Comparison of ENCODE assay signal across 11 cellular contexts in genomic region chr17:59623151-59623550, GRCh38. TPM values are rescaled to one million over a fixed set of nuclear protein-coding genes. Genes with fewer than 3 reads are reported as not detected.
A peak's percentile ranks its signal among the peaks of the same experiment; 100 is the strongest.
DNase-seq lines count a peak whose midpoint lies in the region; ATAC-seq, FAIRE-seq and TF ChIP-seq lines count a peak whose summit lies in the region.
"Had no signal": no experiment of that assay in that cellular context is flagged by ENCODE, and none has a peak within 500 bp of the region (broad histone marks: within the 10 kb centered on the region; RNA-seq: fewer than 3 reads in every experiment).

No MANE protein-coding gene starts in this region.

- peaks cover 14% of the 10 kb centered on the region for H3K36me3 ChIP-seq in OCI-LY3 (replicated peaks; ENCODE audit: low read depth, low read length)
- peaks cover 0 to 2% of the 10 kb centered on the region in 2 experiments for H3K36me3 ChIP-seq in endothelial cell of umbilical vein (ENCODE audit: control insufficient read depth in 2 of 2, extremely low read depth in 1 of 2, insufficient read depth in 2 of 2, low read length in 2 of 2)
- H3K36me3 ChIP-seq: vagina had no signal

- no TSS peak for BruUV-seq in endothelial cell of umbilical vein (replicated peaks; lab: Mats Ljungman, UMichigan)

- H3K4me2 ChIP-seq in OCI-LY3 (ENCODE audit: low read length) (peak overlapping the region; percentile 87), endothelial cell of umbilical vein (ENCODE audit: insufficient read depth, low read length) (peak overlapping the region; percentile 97)

- H3K4me3 ChIP-seq in GM12864 (ENCODE audit: low read depth, low read length): peak overlapping the region; percentile 42; the same call in 1 of the 2 replicates
- H3K4me3 ChIP-seq in OCI-LY3 (ENCODE audit: low read length): no peak overlapping the region
- peak overlapping the region in 2 of 3 experiments; percentile 16 to 62 for H3K4me3 ChIP-seq in endothelial cell of umbilical vein (replicated peaks in 1 of 3; ENCODE audit: insufficient read depth in 1 of 3, low read depth in 1 of 3, low read length in 3 of 3)
- H3K4me3 ChIP-seq in retinal pigment epithelial cell (ENCODE audit: low read length): peak overlapping the region; percentile 95

- no peak for TF ChIP-seq POLR2A in endothelial cell of umbilical vein (IDR thresholded peaks at IDR 0.05; ENCODE audit: low read depth, low read length)

- no peaks in the 10 kb centered on the region for H3K9me1 ChIP-seq in endothelial cell of umbilical vein (replicated peaks; ENCODE audit: control insufficient read depth, extremely low read depth, insufficient read depth, low read length)

- no peak for FAIRE-seq in endothelial cell of umbilical vein (lab: Jason Lieb, UNC)
- FAIRE-seq: bronchial epithelial cell had no signal

- dilution Hi-C loops in endothelial cell of umbilical vein (cut with MboI; ENCODE audit: extremely low pct_ligation_motif_present, low sequenced_read_pairs): no loop called here

- H3K9me3 ChIP-seq in OCI-LY3 (ENCODE audit: insufficient read depth, low read length) (no peaks in the 10 kb centered on the region), endothelial cell of umbilical vein (replicated peaks; ENCODE audit: control insufficient read depth, insufficient read depth, low read length) (no peaks in the 10 kb centered on the region)
- H3K9me3 ChIP-seq: vagina had no signal

- H3K4me1 ChIP-seq in OCI-LY3 (ENCODE audit: low read length) (peaks cover 57% of the 10 kb centered on the region), endothelial cell of umbilical vein (ENCODE audit: control insufficient read depth, extremely low read depth, insufficient read depth, low read length) (peaks cover 40% of the 10 kb centered on the region)

- TF ChIP-seq CTCF in GM12864 (IDR thresholded peaks at IDR 0.05; ENCODE audit: low read depth, low read length, missing control alignments): no peak
- TF ChIP-seq CTCF in OCI-LY3 (IDR thresholded peaks at IDR 0.05; ENCODE audit: low read depth, low read length): no peak
- no peak for TF ChIP-seq CTCF in endothelial cell of umbilical vein (IDR thresholded peaks at IDR 0.05; ENCODE audit: extremely low read depth in 1 of 2, insufficient read depth in 1 of 2, low read depth in 1 of 2, low read length in 2 of 2)
- TF ChIP-seq CTCF in retinal pigment epithelial cell (conservative IDR thresholded peaks at IDR 0.05; ENCODE audit: low read depth, low read length): no peak

- no peak for DNase-seq in GM12864 (ENCODE audit: low read depth)
- peak; percentile 36 for DNase-seq in endothelial cell of umbilical vein (ENCODE audit: low read depth, low spot score)
- no peak for DNase-seq in retinal pigment epithelial cell (ENCODE audit: low read depth)
- no peak for DNase-seq in GM19238 (ENCODE audit: insufficient read length, low spot score)
- DNase-seq: islet precursor cell, NCI-H345 had no signal

- no peak overlapping the region for H3K9ac ChIP-seq in OCI-LY3 (ENCODE audit: low read length)
- no peak overlapping the region for H3K9ac ChIP-seq in endothelial cell of umbilical vein (replicated peaks; ENCODE audit: extremely low read depth, insufficient read depth, low read length)

- H3K79me2 ChIP-seq in OCI-LY3 (ENCODE audit: low read length) (peaks cover 96% of the 10 kb centered on the region), endothelial cell of umbilical vein (ENCODE audit: control insufficient read depth, insufficient read depth, low read length) (peaks cover 89% of the 10 kb centered on the region)

- intact Hi-C loops in endothelial cell of umbilical vein (cut with micrococcal nuclease): no loop called here

- peaks cover 72% of the 10 kb centered on the region for H4K20me1 ChIP-seq in OCI-LY3 (ENCODE audit: insufficient read depth, low read length)
- peaks cover 31% of the 10 kb centered on the region for H4K20me1 ChIP-seq in endothelial cell of umbilical vein (replicated peaks; ENCODE audit: control insufficient read depth, extremely low read depth, insufficient read depth, low read length)

- POLR2A ChIA-PET in endothelial cell of umbilical vein (lab: Charles Lee): interaction anchor here (0.6 kb wide), 1 partner anchor 14 kb away, joined by 6 read pairs; no protein-coding TSS in a partner anchor

- H3K27me3 ChIP-seq in OCI-LY3 (ENCODE audit: low read depth, low read length): no peaks in the 10 kb centered on the region
- no peaks in the 10 kb centered on the region for H3K27me3 ChIP-seq in endothelial cell of umbilical vein (ENCODE audit: control insufficient read depth in 2 of 2, insufficient read depth in 2 of 2, low read length in 2 of 2)
- H3K27me3 ChIP-seq: vagina had no signal

- H2AFZ ChIP-seq in OCI-LY3 (ENCODE audit: low read depth, low read length) (no peak overlapping the region), endothelial cell of umbilical vein (ENCODE audit: low read depth, low read length) (no peak overlapping the region)

- ATAC-seq in GM18861 (IDR thresholded peaks at IDR 0.05; ENCODE audit: unreplicated experiment) (no peak), HG03432 (IDR thresholded peaks at IDR 0.05; ENCODE audit: unreplicated experiment) (no peak)

- no peak overlapping the region for H3K27ac ChIP-seq in OCI-LY3 (ENCODE audit: low read length)
- no peak overlapping the region for H3K27ac ChIP-seq in endothelial cell of umbilical vein (ENCODE audit: insufficient read depth, low read depth, low read length)

- CTCF ChIA-PET in endothelial cell of umbilical vein (lab: Charles Lee): interaction anchor here (1.0 to 1.2 kb wide), 2 partner anchors 11 to 16 kb away, joined by 3 read pairs; no protein-coding TSS in a partner anchor

TF ChIP-seq in endothelial cell of umbilical vein, 7 proteins besides CTCF, POLR2A, EP300 and RAD21:
- TF ChIP-seq JUN (IDR thresholded peaks at IDR 0.05; ENCODE audit: borderline replicate concordance, insufficient read depth, insufficient read length, low read depth) (no peak), FOS (IDR thresholded peaks at IDR 0.05; ENCODE audit: borderline replicate concordance, insufficient read depth, low read length) (no peak), GATA2 (IDR thresholded peaks at IDR 0.05; ENCODE audit: insufficient read depth, insufficient read length, low read depth, low read length) (no peak), MAX (IDR thresholded peaks at IDR 0.05; ENCODE audit: insufficient read depth, insufficient read length) (no peak), MYC (IDR thresholded peaks at IDR 0.05; ENCODE audit: low read depth, low read length) (no peak), POLR2AphosphoS5 (IDR thresholded peaks at IDR 0.05; ENCODE audit: insufficient read depth, low read depth, low read length) (no peak), EZH2 (IDR thresholded peaks at IDR 0.05; ENCODE audit: borderline replicate concordance, low read depth, low read length, severe bottlenecking) (no peak)
TF ChIP-seq in endothelial cell of umbilical vein: peak in this region for 0.

RNA-seq across cellular contexts. Expression of gene CLTC, which starts 3.5 kb away (rescaled TPM):
- total RNA-seq in endothelial cell of umbilical vein: 317 and 326 TPM in 2 replicates
- polyA plus RNA-seq in endothelial cell of umbilical vein: 164 and 169 TPM in 2 replicates
- 292 and 313 TPM in 2 replicates for polyA plus RNA-seq in endothelial cell of umbilical vein (2011; cell fraction: cytosol; rRNA removed)
- 284 and 338 TPM in 2 replicates for polyA plus RNA-seq in endothelial cell of umbilical vein (2011; cell fraction: nucleus; rRNA removed)
- 240 and 294 TPM in 2 replicates for polyA plus RNA-seq in endothelial cell of umbilical vein (2012)
- polyA minus RNA-seq in endothelial cell of umbilical vein: 694 and 730 TPM in 2 replicates
- polyA minus RNA-seq in endothelial cell of umbilical vein (2011; cell fraction: cytosol; rRNA and poly(A)+ RNA removed): 195 TPM
- polyA minus RNA-seq in endothelial cell of umbilical vein (2011; cell fraction: nucleus; rRNA and poly(A)+ RNA removed): 248 and 392 TPM in 2 replicates

RNA-seq across cellular contexts. Expression of gene DHX40, which starts 57.7 kb away (rescaled TPM):
- 28.6 and 29.7 TPM in 2 replicates for total RNA-seq in endothelial cell of umbilical vein
- polyA plus RNA-seq in endothelial cell of umbilical vein: 11.6 and 14.0 TPM in 2 replicates
- 17.8 and 18.9 TPM in 2 replicates for polyA plus RNA-seq in endothelial cell of umbilical vein (2011; cell fraction: cytosol; rRNA removed)
- polyA plus RNA-seq in endothelial cell of umbilical vein (2011; cell fraction: nucleus; rRNA removed): 22.3 and 29.6 TPM in 2 replicates
- polyA plus RNA-seq in endothelial cell of umbilical vein (2012): 30.3 and 33.9 TPM in 2 replicates
- polyA minus RNA-seq in endothelial cell of umbilical vein: 22.1 and 23.1 TPM in 2 replicates
- polyA minus RNA-seq in endothelial cell of umbilical vein (2011; cell fraction: cytosol; rRNA and poly(A)+ RNA removed): 36.0 TPM
- 25.9 and 32.8 TPM in 2 replicates for polyA minus RNA-seq in endothelial cell of umbilical vein (2011; cell fraction: nucleus; rRNA and poly(A)+ RNA removed)
